1 cellular context compared by ENCODE assay signal in genomic region chr2:99490088-99491065, GRCh38.
TF ChIP-seq lines count a peak whose summit lies in the region.

No MANE protein-coding gene starts in this region.

TF ChIP-seq in HepG2, 621 proteins besides CTCF, POLR2A, EP300 and RAD21 (continued from another document and continues in another):
- no peak; the same call in 1 of the 2 replicates for TF ChIP-seq RARG (CRISPR knock-in tag; IDR thresholded peaks at IDR 0.05; ENCODE audit: low read depth)
- TF ChIP-seq HOXD1 (CRISPR knock-in tag; IDR thresholded peaks at IDR 0.05), result peak; percentile 60
- TF ChIP-seq ZNF34 (CRISPR knock-in tag; IDR thresholded peaks at IDR 0.05; ENCODE audit: borderline replicate concordance), result peak; percentile 81; the same call in 1 of the 2 replicates
- no peak for TF ChIP-seq NCOA1 (CRISPR knock-in tag; IDR thresholded peaks at IDR 0.05)
- 0 out of 2 replicates have a peak, but pooled peaks have one; percentile 41 for TF ChIP-seq ZNF260 (CRISPR knock-in tag; IDR thresholded peaks at IDR 0.05; ENCODE audit: borderline replicate concordance, low read depth)
- no peak for TF ChIP-seq SNAPC5 (CRISPR knock-in tag; IDR thresholded peaks at IDR 0.05; ENCODE audit: borderline replicate concordance)
- TF ChIP-seq THRA (CRISPR knock-in tag; IDR thresholded peaks at IDR 0.05; ENCODE audit: borderline replicate concordance), result peak; percentile 40; the same call in 1 of the 2 replicates
- TF ChIP-seq RFXANK (CRISPR knock-in tag; IDR thresholded peaks at IDR 0.05), result no peak
- no peak; the same call in 1 of the 2 replicates for TF ChIP-seq TERF1 (CRISPR knock-in tag; IDR thresholded peaks at IDR 0.05)
- no peak for TF ChIP-seq RFX1 (IDR thresholded peaks at IDR 0.05)
- no peak for TF ChIP-seq POLR2AphosphoS5 (IDR thresholded peaks at IDR 0.05; ENCODE audit: low read depth, low read length)
- peak; percentile 65 for TF ChIP-seq PAXIP1 (CRISPR knock-in tag; conservative IDR thresholded peaks at IDR 0.05)
- no peak; the same call in 1 of the 2 replicates for TF ChIP-seq ATAD3A (CRISPR knock-in tag; IDR thresholded peaks at IDR 0.05)
- no peak for TF ChIP-seq ZNF383 (CRISPR knock-in tag; IDR thresholded peaks at IDR 0.05; ENCODE audit: borderline replicate concordance)
- TF ChIP-seq ELK4 (CRISPR knock-in tag; IDR thresholded peaks at IDR 0.05; ENCODE audit: borderline replicate concordance), result no peak
- no peak for TF ChIP-seq HOXA9 (CRISPR knock-in tag; IDR thresholded peaks at IDR 0.05; ENCODE audit: borderline replicate concordance)
- peak; percentile 76 for TF ChIP-seq ZNF331 (CRISPR knock-in tag; IDR thresholded peaks at IDR 0.05)
- no peak for TF ChIP-seq TBL1XR1 (IDR thresholded peaks at IDR 0.05; ENCODE audit: borderline replicate concordance, low read length, partially characterized antibody)
- no peak for TF ChIP-seq ZNF446 (CRISPR knock-in tag; IDR thresholded peaks at IDR 0.05)
- no peak; the same call in 1 of the 2 replicates for TF ChIP-seq ZNF318 (CRISPR knock-in tag; IDR thresholded peaks at IDR 0.05)
- no peak for TF ChIP-seq ZNF296 (CRISPR knock-in tag; conservative IDR thresholded peaks at IDR 0.05)
- no peak for TF ChIP-seq FOXM1 (CRISPR knock-in tag; IDR thresholded peaks at IDR 0.05)
- no peak for TF ChIP-seq GPBP1L1 (CRISPR knock-in tag; IDR thresholded peaks at IDR 0.05)
- TF ChIP-seq BRD4 (CRISPR knock-in tag; IDR thresholded peaks at IDR 0.05), result 0 out of 2 replicates have a peak, but pooled peaks have one; percentile 30
- no peak for TF ChIP-seq ZFP36 (IDR thresholded peaks at IDR 0.05; ENCODE audit: borderline replicate concordance, low read depth, low read length, partially characterized antibody)
- TF ChIP-seq ZNF460 (CRISPR knock-in tag; IDR thresholded peaks at IDR 0.05; ENCODE audit: borderline replicate concordance), result no peak
- peak; percentile 18; the same call in 1 of the 2 replicates for TF ChIP-seq ZBTB7B (CRISPR knock-in tag; IDR thresholded peaks at IDR 0.05)
- no peak for TF ChIP-seq NCOA5 (CRISPR knock-in tag; IDR thresholded peaks at IDR 0.05)
- 0 out of 2 replicates have a peak, but pooled peaks have one; percentile 76 for TF ChIP-seq FIP1L1 (IDR thresholded peaks at IDR 0.05; ENCODE audit: borderline replicate concordance, insufficient read depth, low read depth, low read length)
- TF ChIP-seq KLF15 (CRISPR knock-in tag; IDR thresholded peaks at IDR 0.05; ENCODE audit: borderline replicate concordance), result 0 out of 2 replicates have a peak, but pooled peaks have one; percentile 54
- no peak for TF ChIP-seq TRAFD1 (CRISPR knock-in tag; IDR thresholded peaks at IDR 0.05; ENCODE audit: borderline replicate concordance)
- TF ChIP-seq MAFK (conservative IDR thresholded peaks at IDR 0.05 in 1 of 2, IDR thresholded peaks at IDR 0.05 in 1 of 2; ENCODE audit: low read length in 2 of 2), result no peak
- 0 out of 2 replicates have a peak, but pooled peaks have one; percentile 67 for TF ChIP-seq ZNF138 (CRISPR knock-in tag; IDR thresholded peaks at IDR 0.05; ENCODE audit: low read depth)
- TF ChIP-seq ZNF660 (CRISPR knock-in tag; IDR thresholded peaks at IDR 0.05; ENCODE audit: borderline replicate concordance, low read depth), result no peak
- TF ChIP-seq ZNF841 (CRISPR knock-in tag; IDR thresholded peaks at IDR 0.05; ENCODE audit: borderline replicate concordance), result no peak; the same call in 1 of the 2 replicates
- peak; percentile 83 for TF ChIP-seq HNF1B (CRISPR knock-in tag; IDR thresholded peaks at IDR 0.05)
- TF ChIP-seq MED1 (CRISPR knock-in tag; IDR thresholded peaks at IDR 0.05), result peak; percentile 81
- 0 out of 2 replicates have a peak, but pooled peaks have one; percentile 61 for TF ChIP-seq ZBTB8A (CRISPR knock-in tag; IDR thresholded peaks at IDR 0.05; ENCODE audit: borderline replicate concordance, low read depth)
- no peak for TF ChIP-seq ZNF10 (CRISPR knock-in tag; IDR thresholded peaks at IDR 0.05; ENCODE audit: borderline replicate concordance, low read depth)
- TF ChIP-seq ZSCAN25 (CRISPR knock-in tag; IDR thresholded peaks at IDR 0.05), result peak; percentile 80; the same call in 1 of the 2 replicates
- TF ChIP-seq ZNF343 (CRISPR knock-in tag; IDR thresholded peaks at IDR 0.05), result peak; percentile 90; the same call in 1 of the 2 replicates
